ENCODE assay signal across 14 cellular contexts in the genomic region with DNA sequence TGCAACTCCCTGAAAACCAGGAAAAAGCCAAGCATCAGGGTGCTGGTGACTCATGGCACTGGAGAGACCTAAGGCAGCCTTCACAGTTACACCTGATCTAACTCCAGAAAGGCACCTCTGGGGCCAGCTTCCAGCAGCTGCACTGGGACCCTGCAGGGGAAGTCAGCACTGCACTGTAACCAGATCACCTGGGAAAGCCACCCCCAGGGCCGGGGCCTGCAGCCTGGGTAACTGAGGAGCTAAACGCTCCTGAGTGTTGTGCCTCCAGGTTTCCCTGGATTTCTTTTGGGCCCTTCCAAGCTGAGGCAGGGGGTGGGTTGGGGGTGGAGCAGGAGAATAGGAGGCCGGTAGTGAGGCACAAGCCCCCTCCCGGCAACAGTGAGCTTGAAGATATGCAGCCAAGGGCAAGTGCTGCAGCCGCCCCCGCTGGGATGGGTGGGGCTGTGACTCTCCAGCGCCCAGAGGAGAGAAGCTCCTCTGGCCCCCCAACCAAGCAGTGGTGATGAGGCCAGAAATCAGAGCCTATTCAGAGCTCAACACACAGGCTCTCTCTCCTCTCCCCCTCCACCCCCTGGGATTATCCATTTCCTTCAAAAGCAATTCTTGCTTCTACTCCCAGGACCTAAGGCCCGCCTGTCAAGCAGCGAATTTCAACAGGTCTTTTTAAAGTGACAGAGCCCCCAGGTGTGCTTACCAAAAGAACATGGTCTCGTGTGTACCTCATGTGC. TPM values are rescaled to one million over a fixed set of nuclear protein-coding genes. Genes with fewer than 3 reads are reported as not detected.
A peak's percentile ranks its signal among the peaks of the same experiment; 100 is the strongest.
DNase-seq lines count a peak whose midpoint lies in the region; ATAC-seq and TF ChIP-seq lines count a peak whose summit lies in the region.
"Had no signal": no experiment of that assay in that cellular context is flagged by ENCODE, and none has a peak within 500 bp of the region (broad histone marks: within the 10 kb centered on the region; RNA-seq: fewer than 3 reads in every experiment).

No MANE protein-coding gene starts in this region.

- peak overlapping the region in 1 of 2 experiments; percentile 11 for H3K18ac ChIP-seq in mesenchymal stem cell (ENCODE audit: low read depth in 1 of 2, low read length in 2 of 2)

- peaks cover 58% of the 10 kb centered on the region for H3K4me1 ChIP-seq in HUES6 (ENCODE audit: control insufficient read depth, insufficient read depth, low read length)
- peaks cover 4 to 59% (median 50%) of the 10 kb centered on the region in 4 donors for H3K4me1 ChIP-seq in esophagus muscularis mucosa
- H3K4me1 ChIP-seq in mesenchymal stem cell (ENCODE audit: control insufficient read depth, insufficient read depth, low read depth, low read length), result peaks cover 36% of the 10 kb centered on the region
- peaks cover 2 to 53% (median 43%) of the 10 kb centered on the region in 5 donors for H3K4me1 ChIP-seq in subcutaneous abdominal adipose tissue (ENCODE audit: control insufficient read depth in 5 of 5, insufficient read depth in 5 of 5, low read length in 5 of 5)
- H3K4me1 ChIP-seq: SJCRH30 had no signal

- no peak overlapping the region for H4K91ac ChIP-seq in mesenchymal stem cell (ENCODE audit: low read length)

- no peak overlapping the region for H4K8ac ChIP-seq in mesenchymal stem cell (ENCODE audit: low read length)

- TF ChIP-seq CTCF in esophagus muscularis mucosa (IDR thresholded peaks at IDR 0.05), result no peak

- peak overlapping the region; percentile 56 for H3K4me2 ChIP-seq in mesenchymal stem cell (ENCODE audit: low read length, poor library complexity, severe bottlenecking)

- DNase-seq in esophagus muscularis mucosa (ENCODE audit: extremely low spot score) (no peak), mesenchymal stem cell (no peak)
- no peak for DNase-seq in activated naive CD4-positive, alpha-beta T cell (lab: John Stamatoyannopoulos, UW)
- DNase-seq in stimulated activated naive CD4-positive, alpha-beta T cell (lab: John Stamatoyannopoulos, UW), result no peak
- DNase-seq: activated CD4-positive, CD25-positive, alpha-beta regulatory T cell treated with anti-CD3 and anti-CD28 coated beads, Interleukin-2, amount 50 U/mL, for 72 hours; activated naive CD4-positive, alpha-beta T cell treated with anti-CD3 and anti-CD28 coated beads, Interleukin-2, amount 50 U/mL, for 16 hours; DMS153; Karpas-422; NCI-H345; SJCRH30 had no signal

- intact Hi-C loops in esophagus muscularis mucosa (cut with DNase I), result no loop called here

- WGBS in esophagus muscularis mucosa, result 69% methylated on average over 8 of the region's 10 CpGs
- 22% methylated on average over 10 of the region's 10 CpGs for WGBS in mesenchymal stem cell

- H3K4ac ChIP-seq in mesenchymal stem cell (ENCODE audit: low read depth in 1 of 2, low read length in 2 of 2), result no peak overlapping the region

- H3K4me3 ChIP-seq in HUES6 (ENCODE audit: low read depth, low read length) (peak overlapping the region; percentile 78), esophagus muscularis mucosa (peak overlapping the region; percentile 61 to 74 (median 66)), mesenchymal stem cell (ENCODE audit: insufficient read depth in 1 of 2, low read depth in 1 of 2, low read length in 2 of 2) (peak overlapping the region; percentile 33 to 89), subcutaneous abdominal adipose tissue (ENCODE audit: low read depth in 1 of 5, low read length in 5 of 5) (peak overlapping the region; percentile 72 to 92 (median 83))
- H3K4me3 ChIP-seq: SJCRH30 had no signal

- no peak overlapping the region for H2BK5ac ChIP-seq in mesenchymal stem cell (ENCODE audit: low read depth, low read length, poor library complexity, severe bottlenecking)

- H3K23ac ChIP-seq in mesenchymal stem cell (ENCODE audit: low read length in 2 of 2), result no peak overlapping the region

- TF ChIP-seq EP300 in esophagus muscularis mucosa (IDR thresholded peaks at IDR 0.05), result no peak

- H3K14ac ChIP-seq in mesenchymal stem cell (ENCODE audit: low read length in 2 of 2), result no peak overlapping the region

- H3K9me3 ChIP-seq in HUES6 (ENCODE audit: control insufficient read depth, insufficient read depth, low read depth, low read length), result no peaks in the 10 kb centered on the region
- H3K9me3 ChIP-seq in esophagus muscularis mucosa, result no peaks in the 10 kb centered on the region
- H3K9me3 ChIP-seq in mesenchymal stem cell (ENCODE audit: control insufficient read depth, low read length), result no peaks in the 10 kb centered on the region
- H3K9me3 ChIP-seq in subcutaneous abdominal adipose tissue (ENCODE audit: control insufficient read depth in 5 of 5, low read length in 5 of 5), result no peaks in the 10 kb centered on the region
- H3K9me3 ChIP-seq: SJCRH30 had no signal

- no peak overlapping the region for H2AFZ ChIP-seq in mesenchymal stem cell (ENCODE audit: low read depth, low read length)

- H2BK120ac ChIP-seq in mesenchymal stem cell (ENCODE audit: low read depth, low read length), result no peak overlapping the region

- H3K27me3 ChIP-seq in HUES6 (ENCODE audit: control insufficient read depth, insufficient read depth, low read length), result peaks cover 36% of the 10 kb centered on the region
- peaks cover 0 to 39% (median 2%) of the 10 kb centered on the region in 4 donors for H3K27me3 ChIP-seq in esophagus muscularis mucosa
- peaks cover 3 to 11% of the 10 kb centered on the region in 2 experiments for H3K27me3 ChIP-seq in mesenchymal stem cell (ENCODE audit: control insufficient read depth in 1 of 2, insufficient read depth in 1 of 2, low read length in 2 of 2)
- peaks cover 0 to 23% (median 7%) of the 10 kb centered on the region in 5 donors for H3K27me3 ChIP-seq in subcutaneous abdominal adipose tissue (ENCODE audit: control insufficient read depth in 5 of 5, insufficient read depth in 4 of 5, low read length in 5 of 5)
- H3K27me3 ChIP-seq: SJCRH30 had no signal

- no peak for TF ChIP-seq POLR2A in esophagus muscularis mucosa (IDR thresholded peaks at IDR 0.05; ENCODE audit: low read depth)

- 0 out of 2 replicates have a peak overlapping the region, but pooled peaks have one; percentile 1 for H3K27ac ChIP-seq in HUES6 (ENCODE audit: low read depth, low read length)
- H3K27ac ChIP-seq in esophagus muscularis mucosa (replicated peaks in 1 of 4), result peak overlapping the region; percentile 53 to 78 (median 62)
- H3K27ac ChIP-seq in mesenchymal stem cell (ENCODE audit: low read length, poor library complexity, severe bottlenecking), result no peak overlapping the region
- H3K27ac ChIP-seq in subcutaneous abdominal adipose tissue (ENCODE audit: low read depth, low read length), result peak overlapping the region; percentile 35
- H3K27ac ChIP-seq: SJCRH30 had no signal

- ATAC-seq in HG03565 (IDR thresholded peaks at IDR 0.05; ENCODE audit: unreplicated experiment) (no peak), GM19452 (IDR thresholded peaks at IDR 0.05; ENCODE audit: unreplicated experiment) (no peak)

- no peak overlapping the region for H2AK5ac ChIP-seq in mesenchymal stem cell (ENCODE audit: low read length, severe bottlenecking)

- peaks cover 34% of the 10 kb centered on the region for H3K36me3 ChIP-seq in HUES6 (ENCODE audit: control insufficient read depth, insufficient read depth, low read length)
- H3K36me3 ChIP-seq in esophagus muscularis mucosa, result peaks cover 0 to 23% (median 18%) of the 10 kb centered on the region in 4 donors
- H3K36me3 ChIP-seq in mesenchymal stem cell (ENCODE audit: control insufficient read depth in 1 of 2, insufficient read depth in 2 of 2, low read depth in 1 of 2, low read length in 2 of 2), result peaks cover 16 to 37% of the 10 kb centered on the region in 2 experiments
- peaks cover 0 to 34% (median 28%) of the 10 kb centered on the region in 5 donors for H3K36me3 ChIP-seq in subcutaneous abdominal adipose tissue (ENCODE audit: control insufficient read depth in 5 of 5, insufficient read depth in 5 of 5, low read length in 5 of 5)
- H3K36me3 ChIP-seq: SJCRH30 had no signal

- peak overlapping the region; percentile 24 for H3K9ac ChIP-seq in HUES6 (ENCODE audit: low read length)
- peak overlapping the region; percentile 91 for H3K9ac ChIP-seq in mesenchymal stem cell (ENCODE audit: low read length)
- H3K9ac ChIP-seq in subcutaneous abdominal adipose tissue (ENCODE audit: low read length in 5 of 5), result peak overlapping the region in 3 of 5 donors; percentile 30 to 62 (median 34)

- H2BK12ac ChIP-seq in mesenchymal stem cell (ENCODE audit: low read length in 2 of 2), result no peak overlapping the region

- no peak overlapping the region for H2BK15ac ChIP-seq in mesenchymal stem cell (ENCODE audit: low read depth, poor library complexity, severe bottlenecking)

- H3K79me1 ChIP-seq in mesenchymal stem cell (replicated peaks; ENCODE audit: low read length, poor library complexity, severe bottlenecking), result peaks cover 15% of the 10 kb centered on the region

RNA-seq across cellular contexts. Expression of a gene that starts 2.6 kb away (rescaled TPM):
- 10 to 100 TPM; 47.9 to 88.8 (median 51.8) TPM for total RNA-seq in esophagus muscularis mucosa
- polyA plus RNA-seq in mesenchymal stem cell (2013, experiment 1 of 2), result 734 TPM
- 748 TPM for polyA plus RNA-seq in mesenchymal stem cell (2013, experiment 2 of 2)
- total RNA-seq: SJCRH30 had no signal

Comparison
In these comparisons a context has a peak if more than half of its experiments do, and no peak if none do; other contexts are left out.
1. H3K9ac ChIP-seq: peak in every context shown above with its lines; median percentile 91 in mesenchymal stem cell; 34 in subcutaneous abdominal adipose tissue; 24 in HUES6.